ENCODE assay signal across 9 cellular contexts in genomic region chr3:4656059-4656458, GRCh38.
A peak's percentile ranks its signal among the peaks of the same experiment; 100 is the strongest.
DNase-seq lines count a peak whose midpoint lies in the region; ATAC-seq and TF ChIP-seq lines count a peak whose summit lies in the region.
"Had no signal": no experiment of that assay in that cellular context is flagged by ENCODE, and none has a peak within 500 bp of the region (broad histone marks: within the 10 kb centered on the region; RNA-seq: fewer than 3 reads in every experiment).

No MANE protein-coding gene starts in this region.

- no peak overlapping the region for H3K27ac Mint-ChIP-seq in progenitor cell of endocrine pancreas
- H3K27ac Mint-ChIP-seq: T-helper 1 cell treated with Interleukin-12 subunit alpha and Interleukin-12 subunit beta and Interleukin-4 antibody, amounts not matched to agents 30 μg/mL and 1 μg/mL, for 36 hours had no signal

- H3K4me3 Mint-ChIP-seq in progenitor cell of endocrine pancreas (ENCODE audit: low read depth): no peak overlapping the region
- H3K4me3 Mint-ChIP-seq: T-helper 1 cell treated with Interleukin-12 subunit alpha and Interleukin-12 subunit beta and Interleukin-4 antibody, amounts not matched to agents 30 μg/mL and 1 μg/mL, for 36 hours had no signal

- no peak overlapping the region for H3K27ac ChIP-seq in WERI-Rb-1

- no peaks in the 10 kb centered on the region for H3K27me3 ChIP-seq in WERI-Rb-1 (ENCODE audit: insufficient read depth, low read depth, severe bottlenecking)

- no peaks in the 10 kb centered on the region for H3K36me3 Mint-ChIP-seq in progenitor cell of endocrine pancreas (ENCODE audit: insufficient read depth)

- intact Hi-C loops in head of caudate nucleus (cut with DNase I): no loop called here

- peaks cover 27% of the 10 kb centered on the region for H3K27me3 Mint-ChIP-seq in progenitor cell of endocrine pancreas

- H3K9me3 ChIP-seq in WERI-Rb-1 (ENCODE audit: severe bottlenecking): no peaks in the 10 kb centered on the region

- no peaks in the 10 kb centered on the region for H3K36me3 ChIP-seq in WERI-Rb-1

- ATAC-seq in HG03378 (IDR thresholded peaks at IDR 0.05; ENCODE audit: unreplicated experiment) (no peak), HG03280 (IDR thresholded peaks at IDR 0.05; ENCODE audit: unreplicated experiment) (no peak)

- H3K4me1 Mint-ChIP-seq in progenitor cell of endocrine pancreas (ENCODE audit: low read depth): no peaks in the 10 kb centered on the region

- no peaks in the 10 kb centered on the region for H3K9me3 Mint-ChIP-seq in progenitor cell of endocrine pancreas (ENCODE audit: low read depth)
- H3K9me3 Mint-ChIP-seq: T-helper 1 cell treated with Interleukin-12 subunit alpha and Interleukin-12 subunit beta and Interleukin-4 antibody, amounts not matched to agents 30 μg/mL and 1 μg/mL, for 36 hours had no signal

- DNase-seq in GM04504 (ENCODE audit: low read depth) (peak; percentile 40), NAMALWA (ENCODE audit: low spot score) (peak; percentile 28), WERI-Rb-1 (peak; percentile 78), head of caudate nucleus (peak; percentile 52 to 89 (median 74)), progenitor cell of endocrine pancreas (ENCODE audit: low spot score, unreplicated experiment) (peak; percentile 58)
- DNase-seq in activated CD4-positive, CD25-positive, alpha-beta regulatory T cell treated with anti-CD3 and anti-CD28 coated beads, Interleukin-2, amount 50 U/mL, for 72 hours: no peak

- no peak overlapping the region for H3K4me3 ChIP-seq in WERI-Rb-1 (ENCODE audit: low read depth, low read length)

- TF ChIP-seq CTCF in WERI-Rb-1 (IDR thresholded peaks at IDR 0.05; ENCODE audit: low read depth, low read length) (peak; percentile 93), progenitor cell of endocrine pancreas (IDR thresholded peaks at IDR 0.05; ENCODE audit: unreplicated experiment) (peak; percentile 91)
